ENCODE assay signal across 35 cellular contexts in the genomic region with DNA sequence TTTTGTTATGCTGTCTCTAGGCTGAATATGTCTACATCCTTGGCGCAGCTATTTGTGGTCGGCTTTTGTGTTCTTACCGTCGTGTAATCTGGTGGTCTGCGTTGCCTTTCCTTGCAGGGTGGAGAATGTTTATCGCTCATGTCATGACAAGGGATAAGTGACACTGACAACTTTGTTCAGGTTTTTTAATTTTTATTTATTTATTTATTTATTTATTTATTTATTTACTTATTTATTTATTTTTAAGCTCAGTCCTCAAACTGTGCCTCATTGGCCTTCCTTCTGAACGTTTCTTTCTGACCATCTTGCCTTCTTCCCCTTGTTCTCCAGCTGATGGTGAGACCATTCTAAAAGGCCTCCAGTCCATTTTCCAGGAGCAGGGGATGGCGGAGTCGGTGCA.
"Had no signal": no experiment of that assay in that cellular context is flagged by ENCODE, and none has a peak within 500 bp of the region (broad histone marks: within the 10 kb centered on the region; RNA-seq: fewer than 3 reads in every experiment).

No MANE protein-coding gene starts in this region.

- H3K36me3 Mint-ChIP-seq: activated naive CD4-positive, alpha-beta T cell treated with anti-CD3 and anti-CD28 coated beads, Interleukin-2, amount 50 U/mL, for 24 hours; activated naive CD8-positive, alpha-beta T cell; T-cell had no signal

- H3K27ac Mint-ChIP-seq: activated B cell treated with CpG ODN at 0.5 μM for 24 hours; activated CD4-positive, alpha-beta memory T cell treated with anti-CD3 and anti-CD28 coated beads for 36 hours; activated CD4-positive, alpha-beta T cell treated with anti-CD3 and anti-CD28 coated beads, Interleukin-2, amount 10 ng/mL, durations not matched to agents 24 days and 14 days; activated CD8-positive, alpha-beta T cell treated with anti-CD3 and anti-CD28 coated beads for 36 hours; activated naive CD4-positive, alpha-beta T cell treated with anti-CD3 and anti-CD28 coated beads, Interleukin-2, amount 10 ng/mL, durations not matched to agents 7 days and 5 days; activated naive CD8-positive, alpha-beta T cell; activated naive CD8-positive, alpha-beta T cell treated with anti-CD3 and anti-CD28 coated beads, Interleukin-2, amount 10 ng/mL, durations not matched to agents 7 days and 5 days; activated naive CD8-positive, alpha-beta T cell treated with anti-CD3 and anti-CD28 coated beads, Interleukin-2, amount 50 U/mL, for 24 hours; activated T-cell treated with anti-CD3 and anti-CD28 coated beads, Interleukin-2, amount 50 U/mL, for 72 hours; activated T-helper 1 cell treated with anti-CD3 and anti-CD28 coated beads, Interleukin-12 subunit alpha, Interleukin-12 subunit beta, Interleukin-2, Interleukin-4 antibody, amounts not matched to agents 30 ng/mL and 10 ng/mL and 1 ng/mL, durations not matched to agents 14 hours and 24 hours and 36 hours; activated T-helper 17 cell treated with anti-CD3 and anti-CD28 coated beads, Interleukin-2, amount 50 U/mL, for 72 hours; T-cell; T-helper 2 cell treated with Interferon-gamma antibody and Interleukin-4, amounts not matched to agents 5 μg/mL and 100 μg/mL, for 36 hours had no signal

- H3K27me3 ChIP-seq: ascending aorta, cardiac muscle cell had no signal

- H3K9me3 Mint-ChIP-seq: activated B cell treated with CpG ODN at 0.5 μM for 24 hours; activated CD4-positive, alpha-beta memory T cell treated with anti-CD3 and anti-CD28 coated beads for 36 hours; activated CD4-positive, alpha-beta T cell treated with anti-CD3 and anti-CD28 coated beads, Interleukin-2, amount 10 ng/mL, durations not matched to agents 24 days and 14 days; activated CD8-positive, alpha-beta T cell treated with anti-CD3 and anti-CD28 coated beads for 36 hours; activated naive CD4-positive, alpha-beta T cell treated with anti-CD3 and anti-CD28 coated beads, Interleukin-2, amount 10 ng/mL, durations not matched to agents 7 days and 5 days; activated naive CD4-positive, alpha-beta T cell treated with anti-CD3 and anti-CD28 coated beads, Interleukin-2, amount 50 U/mL, for 24 hours; activated naive CD8-positive, alpha-beta T cell treated with anti-CD3 and anti-CD28 coated beads, Interleukin-2, amount 10 ng/mL, durations not matched to agents 7 days and 5 days; activated naive CD8-positive, alpha-beta T cell treated with anti-CD3 and anti-CD28 coated beads, Interleukin-2, amount 50 U/mL, for 24 hours; activated T-cell treated with anti-CD3 and anti-CD28 coated beads, Interleukin-2, amount 50 U/mL, for 4 hours; activated T-cell treated with anti-CD3 and anti-CD28 coated beads, Interleukin-2, amount 50 U/mL, for 72 hours; activated T-helper 1 cell treated with anti-CD3 and anti-CD28 coated beads, Interleukin-12 subunit alpha, Interleukin-12 subunit beta, Interleukin-2, Interleukin-4 antibody, amounts not matched to agents 30 ng/mL and 10 ng/mL and 1 ng/mL, durations not matched to agents 14 hours and 24 hours and 36 hours; activated T-helper 17 cell treated with anti-CD3 and anti-CD28 coated beads, Interleukin-2, amount 50 U/mL, for 72 hours; brain; central memory CD8-positive, alpha-beta T cell; T-cell; T-helper 2 cell treated with Interferon-gamma antibody and Interleukin-4, amounts not matched to agents 5 μg/mL and 100 μg/mL, for 36 hours had no signal

- H3K4me1 Mint-ChIP-seq: activated naive CD4-positive, alpha-beta T cell treated with anti-CD3 and anti-CD28 coated beads, Interleukin-2, amount 10 ng/mL, durations not matched to agents 7 days and 5 days had no signal

- H3K9me3 ChIP-seq: ascending aorta had no signal

- DNase-seq: activated B cell treated with CpG ODN at 0.5 μM for 24 hours; activated CD4-positive, alpha-beta memory T cell treated with anti-CD3 and anti-CD28 coated beads for 36 hours; activated CD4-positive, alpha-beta T cell treated with anti-CD3 and anti-CD28 coated beads for 4 hours; activated CD4-positive, alpha-beta T cell treated with anti-CD3 and anti-CD28 coated beads, Interleukin-2, amount 10 ng/mL, durations not matched to agents 24 days and 14 days; activated CD4-positive, alpha-beta T cell treated with anti-CD3 and anti-CD28 coated beads, Interleukin-2, amount 50 U/mL, for 1 hour; activated CD4-positive, alpha-beta T cell treated with anti-CD3 and anti-CD28 coated beads, Interleukin-2, amount 50 U/mL, for 4 hours; activated CD4-positive, CD25-positive, alpha-beta regulatory T cell treated with anti-CD3 and anti-CD28 coated beads, Interleukin-2, amount 50 U/mL, for 72 hours; activated CD8-positive, alpha-beta memory T cell treated with anti-CD3 and anti-CD28 coated beads, Interleukin-2, amount 50 U/mL, for 4 hours; activated CD8-positive, alpha-beta T cell treated with anti-CD3 and anti-CD28 coated beads for 36 hours; activated gamma-delta T cell; activated naive CD4-positive, alpha-beta T cell treated with anti-CD3 and anti-CD28 coated beads, Interleukin-2, amount 10 ng/mL, durations not matched to agents 7 days and 5 days; activated naive CD4-positive, alpha-beta T cell treated with Interleukin-2 at 50 U/mL for 16 hours; activated naive CD8-positive, alpha-beta T cell treated with anti-CD3 and anti-CD28 coated beads, Interleukin-2, amount 10 ng/mL, durations not matched to agents 7 days and 5 days; activated naive CD8-positive, alpha-beta T cell treated with anti-CD3 and anti-CD28 coated beads, Interleukin-2, amount 50 U/mL, for 24 hours; activated T-cell treated with anti-CD3 and anti-CD28 coated beads for 4 hours; activated T-cell treated with anti-CD3 and anti-CD28 coated beads, Interleukin-2, amount 50 U/mL, for 1 hour; activated T-cell treated with anti-CD3 and anti-CD28 coated beads, Interleukin-2, amount 50 U/mL, for 4 hours; activated T-cell treated with anti-CD3 and anti-CD28 coated beads, Interleukin-2, amount 50 U/mL, for 72 hours; amygdala; anterior cingulate cortex; caudate nucleus; cerebellar nuclear complex; T-cell; T-helper 2 cell; T-helper 9 cell had no signal

- H3K4me3 ChIP-seq: ascending aorta, cardiac muscle cell had no signal

- H3K27ac ChIP-seq: ascending aorta, cardiac muscle cell, VCaP had no signal

- H3K4me3 Mint-ChIP-seq: activated B cell treated with CpG ODN at 0.5 μM for 24 hours; activated CD4-positive, alpha-beta memory T cell treated with anti-CD3 and anti-CD28 coated beads for 36 hours; activated CD4-positive, alpha-beta T cell treated with anti-CD3 and anti-CD28 coated beads, Interleukin-2, amount 10 ng/mL, durations not matched to agents 24 days and 14 days; activated CD8-positive, alpha-beta T cell treated with anti-CD3 and anti-CD28 coated beads for 36 hours; activated naive CD4-positive, alpha-beta T cell treated with anti-CD3 and anti-CD28 coated beads, Interleukin-2, amount 10 ng/mL, durations not matched to agents 7 days and 5 days; activated naive CD4-positive, alpha-beta T cell treated with anti-CD3 and anti-CD28 coated beads, Interleukin-2, amount 50 U/mL, for 24 hours; activated naive CD8-positive, alpha-beta T cell; activated naive CD8-positive, alpha-beta T cell treated with anti-CD3 and anti-CD28 coated beads, Interleukin-2, amount 10 ng/mL, durations not matched to agents 7 days and 5 days; activated naive CD8-positive, alpha-beta T cell treated with anti-CD3 and anti-CD28 coated beads, Interleukin-2, amount 50 U/mL, for 24 hours; activated T-cell treated with anti-CD3 and anti-CD28 coated beads, Interleukin-2, amount 50 U/mL, for 4 hours; activated T-cell treated with anti-CD3 and anti-CD28 coated beads, Interleukin-2, amount 50 U/mL, for 72 hours; activated T-helper 1 cell treated with anti-CD3 and anti-CD28 coated beads, Interleukin-12 subunit alpha, Interleukin-12 subunit beta, Interleukin-2, Interleukin-4 antibody, amounts not matched to agents 30 ng/mL and 10 ng/mL and 1 ng/mL, durations not matched to agents 14 hours and 24 hours and 36 hours; activated T-helper 17 cell treated with anti-CD3 and anti-CD28 coated beads, Interleukin-2, amount 50 U/mL, for 72 hours; brain; central memory CD8-positive, alpha-beta T cell; T-cell; T-helper 2 cell treated with Interferon-gamma antibody and Interleukin-4, amounts not matched to agents 5 μg/mL and 100 μg/mL, for 36 hours had no signal

- ATAC-seq: activated CD8-positive, alpha-beta T cell treated with anti-CD3 and anti-CD28 coated beads for 36 hours; activated naive CD8-positive, alpha-beta T cell treated with anti-CD3 and anti-CD28 coated beads, Interleukin-2, amount 50 U/mL, for 24 hours; activated T-cell treated with anti-CD3 and anti-CD28 coated beads, Interleukin-2, amount 50 U/mL, for 4 hours; activated T-cell treated with anti-CD3 and anti-CD28 coated beads, Interleukin-2, amount 50 U/mL, for 72 hours; activated T-helper 17 cell treated with anti-CD3 and anti-CD28 coated beads, Interleukin-2, amount 50 U/mL, for 72 hours; T-cell had no signal

- H3K27me3 Mint-ChIP-seq: activated B cell treated with CpG ODN at 0.5 μM for 24 hours; activated CD4-positive, alpha-beta memory T cell treated with anti-CD3 and anti-CD28 coated beads for 36 hours; activated CD4-positive, alpha-beta T cell treated with anti-CD3 and anti-CD28 coated beads, Interleukin-2, amount 10 ng/mL, durations not matched to agents 24 days and 14 days; activated CD8-positive, alpha-beta T cell treated with anti-CD3 and anti-CD28 coated beads for 36 hours; activated naive CD4-positive, alpha-beta T cell treated with anti-CD3 and anti-CD28 coated beads, Interleukin-2, amount 10 ng/mL, durations not matched to agents 7 days and 5 days; activated naive CD4-positive, alpha-beta T cell treated with anti-CD3 and anti-CD28 coated beads, Interleukin-2, amount 50 U/mL, for 24 hours; activated naive CD8-positive, alpha-beta T cell; activated naive CD8-positive, alpha-beta T cell treated with anti-CD3 and anti-CD28 coated beads, Interleukin-2, amount 10 ng/mL, durations not matched to agents 7 days and 5 days; activated naive CD8-positive, alpha-beta T cell treated with anti-CD3 and anti-CD28 coated beads, Interleukin-2, amount 50 U/mL, for 24 hours; activated T-helper 17 cell treated with anti-CD3 and anti-CD28 coated beads, Interleukin-2, amount 50 U/mL, for 72 hours; brain; central memory CD8-positive, alpha-beta T cell; T-cell had no signal
